8 cellular contexts compared by ENCODE assay signal in genomic region chr14:89912667-89913211, GRCh38. TPM values are rescaled to one million over a fixed set of nuclear protein-coding genes. Genes with fewer than 3 reads are reported as not detected.
DNase-seq lines count a peak whose midpoint lies in the region; ATAC-seq and TF ChIP-seq lines count a peak whose summit lies in the region.

No MANE protein-coding gene starts in this region.

- DNase-seq in HT1080 (ENCODE audit: low read depth) (peak; percentile 83), hepatic stellate cell (ENCODE audit: low spot score) (peak; percentile 77), stromal cell of bone marrow (ENCODE audit: low read depth) (peak; percentile 99), OCI-M2 (lab: John Stamatoyannopoulos, UW; ENCODE audit: unreplicated experiment) (no peak)
- no peak for DNase-seq in effector memory CD8-positive, alpha-beta T cell
- DNase-seq in activated CD8-positive, alpha-beta memory T cell treated with anti-CD3 and anti-CD28 coated beads for 24 hours: no peak
- no peak for DNase-seq in stimulated activated CD4-positive, alpha-beta T cell treated with anti-CD3 and anti-CD28 coated beads, Interleukin-4, amount 100 ng/mL, for 1 hour

- H3K9me3 Mint-ChIP-seq in effector memory CD8-positive, alpha-beta T cell: no peaks in the 10 kb centered on the region

- no peak for TF ChIP-seq CTCF in VCaP (conservative IDR thresholded peaks at IDR 0.05)

- no peak overlapping the region for H3K27ac Mint-ChIP-seq in effector memory CD8-positive, alpha-beta T cell

- ATAC-seq in effector memory CD8-positive, alpha-beta T cell (replicated peaks): no peak

- H3K27me3 Mint-ChIP-seq in effector memory CD8-positive, alpha-beta T cell: peaks cover 10 to 14% of the 10 kb centered on the region in 2 donors

- H3K4me1 Mint-ChIP-seq in effector memory CD8-positive, alpha-beta T cell (ENCODE audit: low read depth in 2 of 2): no peaks in the 10 kb centered on the region

- H3K36me3 Mint-ChIP-seq in effector memory CD8-positive, alpha-beta T cell (ENCODE audit: insufficient read depth): no peaks in the 10 kb centered on the region

- no peak overlapping the region for H3K4me3 Mint-ChIP-seq in effector memory CD8-positive, alpha-beta T cell

- H3K27ac ChIP-seq in VCaP: peak overlapping the region; percentile 93

RNA-seq across cellular contexts. Expression of gene EFCAB11, which starts 41.8 kb away (rescaled TPM):
- 3.9 and 12.2 TPM in 2 replicates for total RNA-seq in HT1080 (2014; rRNA removed; shearing (Covaris generic))
- 10.8 and 11.3 TPM in 2 replicates for polyA plus RNA-seq in HT1080 (2015; cell fraction: cytosol; rRNA removed)
- polyA plus RNA-seq in HT1080 (2015; cell fraction: nucleus; rRNA removed): 3.0 and 4.6 TPM in 2 replicates

RNA-seq across cellular contexts. Expression of gene TDP1, which starts 43.0 kb away (rescaled TPM):
- 49.9 and 52.5 TPM in 2 replicates for total RNA-seq in HT1080 (2014; rRNA removed; shearing (Covaris generic))
- polyA plus RNA-seq in HT1080 (2015; cell fraction: cytosol; rRNA removed): 29.8 and 35.8 TPM in 2 replicates
- polyA plus RNA-seq in HT1080 (2015; cell fraction: nucleus; rRNA removed): 43.4 and 44.8 TPM in 2 replicates

Comparison
In these comparisons a context has a peak if more than half of its experiments do, and no peak if none do; other contexts are left out.
1. DNase-seq: peak in HT1080 (single experiment), hepatic stellate cell (single experiment) and stromal cell of bone marrow (single experiment); none in effector memory CD8-positive, alpha-beta T cell (0 of 3), activated CD8-positive, alpha-beta memory T cell treated with anti-CD3 and anti-CD28 coated beads for 24 hours (single experiment), OCI-M2 (single experiment) and stimulated activated CD4-positive, alpha-beta T cell treated with anti-CD3 and anti-CD28 coated beads, Interleukin-4, amount 100 ng/mL, for 1 hour (single experiment).